ENCODE assay signal across 16 cellular contexts in the genomic region with DNA sequence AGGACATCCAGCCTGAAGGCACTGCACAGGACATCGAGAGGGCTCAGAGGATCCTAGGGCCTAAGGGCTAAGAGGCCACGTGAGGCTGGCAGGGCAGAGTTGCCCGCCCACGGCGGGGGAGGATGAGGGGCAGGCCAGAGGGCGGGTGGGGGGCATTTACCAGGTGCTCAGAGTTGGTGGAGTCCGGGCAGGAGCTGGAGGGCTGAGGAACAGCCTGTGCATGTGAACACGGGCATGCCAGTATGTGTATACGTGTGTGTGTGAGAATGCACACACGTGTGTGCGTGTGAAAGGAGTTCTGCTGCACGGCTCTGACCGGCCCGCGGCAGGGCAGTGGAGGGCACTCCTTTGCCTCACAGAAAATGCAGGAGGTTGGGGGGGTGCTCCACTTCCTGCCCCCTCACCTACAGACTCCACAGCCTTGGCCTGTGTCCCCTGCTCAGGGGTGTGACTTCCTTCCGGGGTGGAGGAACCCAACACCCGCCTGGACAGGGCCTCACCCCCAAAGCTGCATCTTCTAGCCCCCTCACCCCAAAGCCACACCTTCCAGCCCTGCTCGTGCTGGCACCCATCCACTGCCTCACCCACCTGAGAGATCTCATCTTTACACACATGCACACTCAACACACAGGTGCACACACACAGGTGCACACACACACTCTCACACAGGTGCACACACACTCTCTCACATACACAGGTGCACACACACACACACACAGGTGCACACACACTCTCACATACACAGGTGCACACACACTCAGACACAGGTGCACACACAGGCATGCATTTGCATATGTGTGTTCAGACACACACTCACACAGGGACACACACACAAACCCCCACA. TPM values are rescaled to one million over a fixed set of nuclear protein-coding genes. Genes with fewer than 3 reads are reported as not detected.
DNase-seq lines count a peak whose midpoint lies in the region; ATAC-seq, FAIRE-seq and TF ChIP-seq lines count a peak whose summit lies in the region.
"Had no signal": no experiment of that assay in that cellular context is flagged by ENCODE, and none has a peak within 500 bp of the region (broad histone marks: within the 10 kb centered on the region; RNA-seq: fewer than 3 reads in every experiment).

No MANE protein-coding gene starts in this region.

- H3K4me3 ChIP-seq in kidney (ENCODE audit: low read length in 2 of 2) (no peak overlapping the region), upper lobe of right lung (no peak overlapping the region), GM23248 (no peak overlapping the region)
- H3K4me3 ChIP-seq: gastrocnemius medialis, GM23338 had no signal

- H3K27ac ChIP-seq in kidney (ENCODE audit: low read depth in 2 of 2, low read length in 2 of 2) (no peak overlapping the region), upper lobe of right lung (no peak overlapping the region), GM23248 (no peak overlapping the region)
- H3K27ac ChIP-seq: gastrocnemius medialis had no signal

- no peaks in the 10 kb centered on the region; the same call in 1 of the 2 replicates for H3K9me3 Mint-ChIP-seq in HFFc6

- H3K9me2 ChIP-seq in GM23248 (ENCODE audit: insufficient read depth), result no peaks in the 10 kb centered on the region

- H3K4me1 ChIP-seq in kidney (ENCODE audit: control insufficient read depth in 1 of 2, insufficient read depth in 1 of 2, low read depth in 1 of 2, low read length in 2 of 2) (no peaks in the 10 kb centered on the region), upper lobe of right lung (peaks cover 14% of the 10 kb centered on the region), GM23248 (ENCODE audit: insufficient read depth) (0 out of 2 replicates have a peak, but pooled peaks cover 4% of the 10 kb centered on the region)
- H3K4me1 ChIP-seq: gastrocnemius medialis had no signal

- H3K27me3 Mint-ChIP-seq in T-helper 17 cell (no peaks in the 10 kb centered on the region), HFFc6 (ENCODE audit: insufficient read depth) (peaks cover 12% of the 10 kb centered on the region)

- H3K9ac ChIP-seq in kidney (ENCODE audit: low read length in 2 of 2) (no peak overlapping the region), GM23248 (no peak overlapping the region)

- H3K4me1 Mint-ChIP-seq in T-helper 17 cell (peaks cover 15% of the 10 kb centered on the region), HFFc6 (ENCODE audit: low read depth) (no peaks in the 10 kb centered on the region)

- no peak for TF ChIP-seq CTCF in kidney (IDR thresholded peaks at IDR 0.05; ENCODE audit: borderline replicate concordance, extremely low read depth, insufficient read depth)
- no peak for TF ChIP-seq CTCF in upper lobe of right lung (IDR thresholded peaks at IDR 0.05)
- TF ChIP-seq CTCF in HFFc6 (IDR thresholded peaks at IDR 0.05), result no peak

- H3K27me3 ChIP-seq in upper lobe of right lung (no peaks in the 10 kb centered on the region), GM23248 (replicated peaks; ENCODE audit: insufficient read depth) (no peaks in the 10 kb centered on the region; the same call in 1 of the 2 replicates)

- H3K4me3 Mint-ChIP-seq in T-helper 17 cell (peak overlapping the region; percentile 86), HFFc6 (no peak overlapping the region)
- H3K4me3 Mint-ChIP-seq: GM23338 had no signal

- H3K36me3 ChIP-seq in kidney (ENCODE audit: control insufficient read depth in 1 of 2, insufficient read depth in 2 of 2, low read length in 2 of 2) (no peaks in the 10 kb centered on the region), upper lobe of right lung (no peaks in the 10 kb centered on the region), GM23248 (ENCODE audit: low read depth) (no peaks in the 10 kb centered on the region)
- H3K36me3 ChIP-seq: gastrocnemius medialis had no signal

- no peaks in the 10 kb centered on the region for H3F3A ChIP-seq in GM23248 (ENCODE audit: insufficient read depth)

- WGBS in GM23248 (ENCODE audit: low coverage in 1 of 2, low lambda C conversion rate in 2 of 2, missing lambda C conversion rate in 2 of 2), 2 experiments, result 55 to 69% methylated on average over 7 to 18 of the region's 18 CpGs

- no peaks in the 10 kb centered on the region for H4K20me1 ChIP-seq in GM23248 (ENCODE audit: insufficient read depth)

- H3K9me3 ChIP-seq in T-helper 17 cell (ENCODE audit: control insufficient read depth, low read length, poor library complexity, severe bottlenecking) (no peaks in the 10 kb centered on the region), kidney (ENCODE audit: control insufficient read depth in 1 of 2, low read length in 2 of 2) (no peaks in the 10 kb centered on the region), upper lobe of right lung (no peaks in the 10 kb centered on the region), GM23248 (ENCODE audit: low read depth) (no peaks in the 10 kb centered on the region)
- H3K9me3 ChIP-seq: gastrocnemius medialis had no signal

- in situ Hi-C loops in GM23248 (cut with MboI), result no loop called here

- ATAC-seq in Right ventricle myocardium superior (ENCODE audit: poor library complexity) (peak; percentile 13), Right ventricle myocardium inferior (no peak), T-helper 17 cell (peak; percentile 60), upper lobe of right lung (peak; percentile 34), GM19463 (IDR thresholded peaks at IDR 0.05; ENCODE audit: unreplicated experiment) (no peak)
- ATAC-seq: gastrocnemius medialis had no signal

- H2AFZ ChIP-seq in GM23248, result no peak overlapping the region
- H2AFZ ChIP-seq: GM23338 had no signal

- intact Hi-C loops in Right ventricle myocardium superior (cut with DNase I), result no loop called here
- intact Hi-C loops in Right ventricle myocardium inferior (cut with DNase I), result no loop called here
- intact Hi-C loops in kidney (cut with DNase I), result no loop called here
- intact Hi-C loops in upper lobe of right lung (cut with DNase I), result no loop called here

- H3K4me2 ChIP-seq in GM23248 (ENCODE audit: unreplicated experiment), result no peak overlapping the region
- H3K4me2 ChIP-seq: GM23338 had no signal

- no peak for FAIRE-seq in kidney (lab: Jason Lieb, UNC)
- FAIRE-seq: islet of Langerhans had no signal

- H3K36me3 Mint-ChIP-seq in T-helper 17 cell (ENCODE audit: low read depth), result no peaks in the 10 kb centered on the region
- no peaks in the 10 kb centered on the region for H3K36me3 Mint-ChIP-seq in HFFc6 (ENCODE audit: low read depth)

- no peaks in the 10 kb centered on the region for H3K79me2 ChIP-seq in GM23248 (ENCODE audit: insufficient read depth)

- H3K27ac Mint-ChIP-seq in T-helper 17 cell (peak overlapping the region; percentile 86), HFFc6 (no peak overlapping the region)
- H3K27ac Mint-ChIP-seq: GM23338 had no signal

- DNase-seq in Right ventricle myocardium superior (no peak), Right ventricle myocardium inferior (ENCODE audit: missing footprints) (no peak), T-helper 17 cell (no peak), kidney (peak; percentile 72), upper lobe of right lung (peak; percentile 64), HFFc6 (no peak), GM23248 (no peak)
- DNase-seq: C1 segment of cervical spinal cord, gastrocnemius medialis, KBM-7, NCI-H1417, NCI-H446 treated with DMSO at 0.1 percent for 48 hours, T1000 had no signal

RNA-seq across cellular contexts. Expression of gene GPR132, which starts 11.8 kb away (rescaled TPM):
- total RNA-seq in Right ventricle myocardium superior (1.3 TPM), Right ventricle myocardium inferior (0.89 TPM), T-helper 17 cell (10 to 100 TPM; 43.4 to 47.1 TPM), kidney (4.2 TPM), upper lobe of right lung (6.7 TPM)
- polyA plus RNA-seq in kidney (ENCODE audit: insufficient read depth, low read depth, low replicate concordance) (0.17 TPM), GM23248 (2016; fragmentation: Nextera tagmentation; extraction: Ambion mirVana) (not detected in 2 replicates)
- total RNA-seq in HFFc6 (2021; fragmentation: NEBNext Ultra II Directional; extraction: Animal tissue kit (Norgen Biotek cat#: 25700)), result under 1 TPM in 2 of 6 experiments, not detected in 4; 0.05 to 0.14 TPM
- not detected in 2 replicates for total RNA-seq in GM23248 (2014; rRNA removed; shearing (Covaris generic))
- polyA plus RNA-seq: GM23338 had no signal

RNA-seq across cellular contexts. Expression of gene CDCA4, which starts 56.1 kb away (rescaled TPM):
- 1.6 TPM for total RNA-seq in Right ventricle myocardium superior
- total RNA-seq in Right ventricle myocardium inferior, result 3.1 TPM
- total RNA-seq in T-helper 17 cell, result 10 to 100 TPM; 16.1 to 18.4 TPM
- total RNA-seq in kidney, result 6.3 TPM
- polyA plus RNA-seq in kidney (ENCODE audit: insufficient read depth, low read depth, low replicate concordance), result 4.1 TPM
- 4.1 TPM for total RNA-seq in upper lobe of right lung
- total RNA-seq in HFFc6 (2021; fragmentation: NEBNext Ultra II Directional; extraction: Animal tissue kit (Norgen Biotek cat#: 25700)), result 10 to 100 TPM; 11.6 to 20.3 (median 18.4) TPM
- total RNA-seq in GM23248 (2014; rRNA removed; shearing (Covaris generic)), result 25.5 and 27.5 TPM in 2 replicates
- 24.0 and 26.8 TPM in 2 replicates for polyA plus RNA-seq in GM23248 (2016; fragmentation: Nextera tagmentation; extraction: Ambion mirVana)

Comparison
In these comparisons a context has a peak if more than half of its experiments do, and no peak if none do; other contexts are left out.
1. ATAC-seq: peak in Right ventricle myocardium superior (single experiment), T-helper 17 cell (single experiment) and upper lobe of right lung (single experiment); none in Right ventricle myocardium inferior (single experiment) and GM19463 (single experiment).
2. DNase-seq: peak in kidney (single experiment) and upper lobe of right lung (single experiment); none in Right ventricle myocardium superior (single experiment), Right ventricle myocardium inferior (single experiment), T-helper 17 cell (0 of 3), HFFc6 (single experiment) and GM23248 (single experiment).